In genomic region chr6:15063253-15063853, GRCh38 we compare ENCODE assay signal across 11 cellular contexts.
DNase-seq lines count a peak whose midpoint lies in the region.
"Had no signal": no experiment of that assay in that cellular context is flagged by ENCODE, and none has a peak within 500 bp of the region (broad histone marks: within the 10 kb centered on the region; RNA-seq: fewer than 3 reads in every experiment).

No MANE protein-coding gene starts in this region.

- H3K27ac ChIP-seq in BLaER1 treated with 17β-estradiol and CSF1 and Interleukin-3, amounts not matched to agents 10 nM and 100 nM = peak overlapping the region in 5 of 11 experiments; percentile 16 to 64 (median 45); a peak in 9 of 22 replicates
- H3K27ac ChIP-seq in esophagus (ENCODE audit: low read depth in 2 of 2, low read length in 1 of 2) = peak overlapping the region; percentile 69 to 72
- H3K27ac ChIP-seq: BLaER1, SK-N-MC had no signal

- H3K27me3 ChIP-seq in BLaER1 treated with 17β-estradiol and CSF1 and Interleukin-3, amounts not matched to agents 10 nM and 100 nM = no peaks in the 10 kb centered on the region
- H3K27me3 ChIP-seq in esophagus (ENCODE audit: control insufficient read depth in 1 of 2, insufficient read depth in 2 of 2, low read length in 2 of 2) = no peaks in the 10 kb centered on the region
- H3K27me3 ChIP-seq: BLaER1 had no signal

- no peak overlapping the region; a peak in 1 of 22 replicates for H3K9ac ChIP-seq in BLaER1 treated with 17β-estradiol and CSF1 and Interleukin-3, amounts not matched to agents 10 nM and 100 nM
- H3K9ac ChIP-seq: BLaER1 had no signal

- H3K4me3 ChIP-seq in BLaER1 treated with 17β-estradiol and CSF1 and Interleukin-3, amounts not matched to agents 10 nM and 100 nM = no peak overlapping the region
- H3K4me3 ChIP-seq in esophagus (ENCODE audit: low read depth in 1 of 2, low read length in 2 of 2) = no peak overlapping the region
- H3K4me3 ChIP-seq: BLaER1, SK-N-MC had no signal

- peaks cover 4 to 77% (median 45%) of the 10 kb centered on the region in 10 experiments; a peak in 18 of 20 replicates for H3K4me1 ChIP-seq in BLaER1 treated with 17β-estradiol and CSF1 and Interleukin-3, amounts not matched to agents 10 nM and 100 nM
- peaks cover 0 to 8% of the 10 kb centered on the region in 2 donors for H3K4me1 ChIP-seq in esophagus (ENCODE audit: control insufficient read depth in 2 of 2, insufficient read depth in 2 of 2, low read length in 1 of 2)

- peak overlapping the region in 6 of 11 experiments; percentile 9 to 87 (median 62); a peak in 11 of 22 replicates for H3K4me2 ChIP-seq in BLaER1 treated with 17β-estradiol and CSF1 and Interleukin-3, amounts not matched to agents 10 nM and 100 nM
- H3K4me2 ChIP-seq: BLaER1 had no signal

- H3K36me3 ChIP-seq in BLaER1 treated with 17β-estradiol and CSF1 and Interleukin-3, amounts not matched to agents 10 nM and 100 nM = no peaks in the 10 kb centered on the region
- no peaks in the 10 kb centered on the region for H3K36me3 ChIP-seq in esophagus (ENCODE audit: control insufficient read depth in 2 of 2, insufficient read depth in 2 of 2, low read length in 1 of 2)
- H3K36me3 ChIP-seq: BLaER1 had no signal

- peaks cover 0 to 19% (median 9%) of the 10 kb centered on the region in 11 experiments; a peak in 15 of 22 replicates for H3K9me3 ChIP-seq in BLaER1 treated with 17β-estradiol and CSF1 and Interleukin-3, amounts not matched to agents 10 nM and 100 nM (replicated peaks in 1 of 11)
- H3K9me3 ChIP-seq in esophagus (ENCODE audit: control insufficient read depth in 2 of 2, insufficient read depth in 1 of 2, low read depth in 1 of 2, low read length in 1 of 2) = peaks cover 0 to 2% of the 10 kb centered on the region in 2 donors

- 80 to 81% methylated on average over 7 of the region's 7 CpGs for WGBS in esophagus, 2 donors

- no peaks in the 10 kb centered on the region for H4K20me1 ChIP-seq in BLaER1 treated with 17β-estradiol and CSF1 and Interleukin-3, amounts not matched to agents 10 nM and 100 nM
- H4K20me1 ChIP-seq: BLaER1 had no signal

- DNase-seq in NOMO-1 treated with DMSO at 0.1 percent for 48 hours (lab: John Stamatoyannopoulos, UW; ENCODE audit: unreplicated experiment) (peak; percentile 77), myocyte (ENCODE audit: low read depth) (peak; percentile 92), islet precursor cell (no peak), RKO (ENCODE audit: low spot score) (no peak), DMS114 treated with DMSO at 0.1 percent for 48 hours (lab: John Stamatoyannopoulos, UW; ENCODE audit: unreplicated experiment) (no peak)
- no peak for DNase-seq in stimulated activated CD4-positive, alpha-beta T cell treated with anti-CD3 and anti-CD28 coated beads, Interleukin-4, amount 100 ng/mL, for 4 hours
- DNase-seq: NCI-H1436 had no signal

Comparison
In these comparisons a context has a peak if more than half of its experiments do, and no peak if none do; other contexts are left out.
1. DNase-seq: peak in NOMO-1 treated with DMSO at 0.1 percent for 48 hours (single experiment) and myocyte (single experiment); none in islet precursor cell (single experiment), stimulated activated CD4-positive, alpha-beta T cell treated with anti-CD3 and anti-CD28 coated beads, Interleukin-4, amount 100 ng/mL, for 4 hours (0 of 2), RKO (single experiment) and DMS114 treated with DMSO at 0.1 percent for 48 hours (single experiment).